In genomic region chr17:38606646-38607611, GRCh38 we compare ENCODE assay signal across 8 cellular contexts. TPM values are rescaled to one million over a fixed set of nuclear protein-coding genes. Genes with fewer than 3 reads are reported as not detected.
DNase-seq lines count a peak whose midpoint lies in the region; ATAC-seq, FAIRE-seq and TF ChIP-seq lines count a peak whose summit lies in the region.

No MANE protein-coding gene starts in this region.

- H3K4me2 ChIP-seq in HepG2 (ENCODE audit: low read depth, low read length), result peak overlapping the region; percentile 87

- H3K9me3 Mint-ChIP-seq in T-helper 2 cell treated with Interferon-gamma antibody and Interleukin-4, amounts not matched to agents 5 μg/mL and 100 μg/mL, for 36 hours, result no peaks in the 10 kb centered on the region

- H3K9me3 ChIP-seq in HepG2 (ENCODE audit: low read length) (no peaks in the 10 kb centered on the region), thyroid gland (no peaks in the 10 kb centered on the region), adrenal gland (replicated peaks in 1 of 3) (no peaks in the 10 kb centered on the region)

- H3K4me1 ChIP-seq in HepG2 (ENCODE audit: insufficient read depth, low read length), result peaks cover 89% of the 10 kb centered on the region
- H3K4me1 ChIP-seq in thyroid gland, result peaks cover 7 to 18% of the 10 kb centered on the region in 2 donors
- H3K4me1 ChIP-seq in adrenal gland (replicated peaks in 1 of 2), result peaks cover 5 to 7% of the 10 kb centered on the region in 2 donors

- H3K36me3 Mint-ChIP-seq in T-helper 2 cell treated with Interferon-gamma antibody and Interleukin-4, amounts not matched to agents 5 μg/mL and 100 μg/mL, for 36 hours (ENCODE audit: low read depth), result no peaks in the 10 kb centered on the region

- TF ChIP-seq EP300 in HepG2 (IDR thresholded peaks at IDR 0.05; ENCODE audit: low read depth in 2 of 2, low read length in 2 of 2) (no peak), HepG2 (CRISPR knock-in tag; IDR thresholded peaks at IDR 0.05; ENCODE audit: borderline replicate concordance) (no peak)

- 43% methylated on average over 24 of the region's 30 CpGs for WGBS in HepG2 (ENCODE audit: low lambda C conversion rate)
- WGBS in thyroid gland, 2 donors, result 3 to 6% methylated on average over 17 to 27 of the region's 30 CpGs
- WGBS in adrenal gland, 4 donors, result 9 to 19% (median 10%) methylated on average over 15 to 30 of the region's 30 CpGs

- in situ Hi-C loops in HepG2 (cut with HindIII; ENCODE audit: extremely low pct_ligation_motif_present, low pct_unique_long_range_greater_than_20kb), result loop anchor here (5.0 kb wide), 1 partner anchor 50 kb away; no protein-coding TSS in a partner anchor

- H3K9ac ChIP-seq in HepG2 (ENCODE audit: insufficient read depth, low read depth, low read length), result peak overlapping the region; percentile 84

- no peaks in the 10 kb centered on the region for H3K27me3 ChIP-seq in HepG2 (ENCODE audit: control insufficient read depth in 1 of 2, insufficient read depth in 2 of 2, low read length in 2 of 2)
- no peaks in the 10 kb centered on the region for H3K27me3 ChIP-seq in thyroid gland
- peaks cover 55% of the 10 kb centered on the region for H3K27me3 ChIP-seq in adrenal gland

- peaks cover 3% of the 10 kb centered on the region for H3K79me2 ChIP-seq in HepG2 (ENCODE audit: insufficient read depth, low read length)

- ATAC-seq in HepG2 (no peak), GM21526 (IDR thresholded peaks at IDR 0.05; ENCODE audit: low FRiP score, unreplicated experiment) (no peak), HG03097 (IDR thresholded peaks at IDR 0.05; ENCODE audit: low FRiP score, unreplicated experiment) (no peak)

- CTCF ChIA-PET in HepG2 (lab: Yijun Ruan, JAX; ENCODE audit: low intra/inter-chr PET ratio, low total read pairs), result interaction anchor here (0.7 to 4.9 kb wide), 13 partner anchors 8 to 125 kb away, joined by 3 to 73 read pairs (median 7); no protein-coding TSS in a partner anchor

- H3K27ac ChIP-seq in HepG2 (ENCODE audit: extremely low read length, insufficient read depth, low read length) (peak overlapping the region; percentile 88), thyroid gland (no peak overlapping the region), adrenal gland (no peak overlapping the region)

- TF ChIP-seq CTCF in HepG2 (CRISPR knock-in tag; IDR thresholded peaks at IDR 0.05) (no peak), thyroid gland (IDR thresholded peaks at IDR 0.05) (no peak), adrenal gland (IDR thresholded peaks at IDR 0.05) (no peak)

- no peak for DNase-seq in T-helper 2 cell treated with Interferon-gamma antibody and Interleukin-4, amounts not matched to agents 5 μg/mL and 100 μg/mL, for 36 hours (ENCODE audit: low spot score)
- no peak for DNase-seq in T-helper 2 cell
- peak in 51 of 58 donors; percentile 25 to 88 (median 75) for DNase-seq in anterior cingulate cortex (lab: John Stamatoyannopoulos, UW)
- no peak for DNase-seq in HepG2 (ENCODE audit: low spot score)
- DNase-seq in thyroid gland, result peak; percentile 58 to 69
- no peak for DNase-seq in adrenal gland

- H3K27me3 Mint-ChIP-seq in T-helper 2 cell treated with Interferon-gamma antibody and Interleukin-4, amounts not matched to agents 5 μg/mL and 100 μg/mL, for 36 hours (ENCODE audit: low read depth), result peaks cover 74% of the 10 kb centered on the region

- TF ChIP-seq POLR2A in HepG2 (IDR thresholded peaks at IDR 0.05; ENCODE audit: insufficient read depth in 1 of 2, low read depth in 2 of 2, low read length in 2 of 2), result peak in 1 of 2 experiments; percentile 34; a peak in 1 of 4 replicates
- no peak for TF ChIP-seq POLR2A in thyroid gland (IDR thresholded peaks at IDR 0.05)
- TF ChIP-seq POLR2A in adrenal gland (IDR thresholded peaks at IDR 0.05), result no peak

- no peak for TF ChIP-seq RAD21 in HepG2 (CRISPR knock-in tag; IDR thresholded peaks at IDR 0.05)

- peak overlapping the region; percentile 76 to 84 (median 83); a peak in 5 of 6 replicates for H3K4me3 ChIP-seq in HepG2 (replicated peaks in 1 of 3; ENCODE audit: insufficient read depth in 1 of 3, low read depth in 2 of 3, low read length in 3 of 3)
- H3K4me3 ChIP-seq in thyroid gland (replicated peaks in 1 of 3), result peak overlapping the region in 1 of 3 donors; percentile 45
- H3K4me3 ChIP-seq in adrenal gland, result peak overlapping the region in 1 of 4 donors; percentile 59

- BruUV-seq in HepG2 (replicated peaks; lab: Mats Ljungman, UMichigan), result TSS peak; percentile 78

- H3K4me3 Mint-ChIP-seq in T-helper 2 cell treated with Interferon-gamma antibody and Interleukin-4, amounts not matched to agents 5 μg/mL and 100 μg/mL, for 36 hours, result peak overlapping the region; percentile 56

- H3K4me1 Mint-ChIP-seq in T-helper 2 cell treated with Interferon-gamma antibody and Interleukin-4, amounts not matched to agents 5 μg/mL and 100 μg/mL, for 36 hours (ENCODE audit: low read depth), result peaks cover 4% of the 10 kb centered on the region

- no peaks in the 10 kb centered on the region for H3K36me3 ChIP-seq in HepG2 (replicated peaks in 1 of 2; ENCODE audit: control insufficient read depth in 1 of 2, insufficient read depth in 2 of 2, low read length in 2 of 2)
- H3K36me3 ChIP-seq in thyroid gland, result no peaks in the 10 kb centered on the region
- H3K36me3 ChIP-seq in adrenal gland (replicated peaks in 1 of 2), result no peaks in the 10 kb centered on the region

- FAIRE-seq in HepG2 (lab: Jason Lieb, UNC), result no peak

- no peak overlapping the region for H2AFZ ChIP-seq in HepG2 (ENCODE audit: low read length)

- POLR2A ChIA-PET in HepG2 (lab: Yijun Ruan, JAX), result interaction anchor here (0.5 to 13.7 kb wide), 8 partner anchors 8 to 94 kb away, joined by 4 to 208 read pairs (median 15); no protein-coding TSS in a partner anchor

- peaks cover 7% of the 10 kb centered on the region; the same call in 1 of the 2 replicates for H4K20me1 ChIP-seq in HepG2 (ENCODE audit: insufficient read depth, low read length)

- intact Hi-C loops in HepG2 (cut with micrococcal nuclease; ENCODE audit: unreplicated experiment) (loop anchor here (1.0 kb wide), 1 partner anchor 50 kb away; no protein-coding TSS in a partner anchor), thyroid gland (cut with DNase I) (loop anchor here (10.0 kb wide), 1 partner anchor 128 kb away; the partner anchor contains the start of gene CISD3), adrenal gland (cut with DNase I) (no loop called here)

- H3K27ac Mint-ChIP-seq in T-helper 2 cell treated with Interferon-gamma antibody and Interleukin-4, amounts not matched to agents 5 μg/mL and 100 μg/mL, for 36 hours, result no peak overlapping the region

TF ChIP-seq in HepG2, 621 proteins besides CTCF, POLR2A, EP300 and RAD21 (continues in another document):
- TF ChIP-seq ZNF761 (CRISPR knock-in tag; conservative IDR thresholded peaks at IDR 0.05) (no peak), RBAK (CRISPR knock-in tag; IDR thresholded peaks at IDR 0.05) (no peak), TCF7L2 (IDR thresholded peaks at IDR 0.05; ENCODE audit: low read depth, low read length) (no peak), ISX (CRISPR knock-in tag; conservative IDR thresholded peaks at IDR 0.05) (no peak), ZFX (CRISPR knock-in tag; IDR thresholded peaks at IDR 0.05; ENCODE audit: low read depth) (no peak), ZNF704 (CRISPR knock-in tag; IDR thresholded peaks at IDR 0.05; ENCODE audit: borderline replicate concordance) (no peak), CBX2 (IDR thresholded peaks at IDR 0.05; ENCODE audit: low read depth, low read length) (no peak), CBX2 (CRISPR knock-in tag; IDR thresholded peaks at IDR 0.05; ENCODE audit: low read depth) (no peak), HDAC1 (CRISPR knock-in tag; IDR thresholded peaks at IDR 0.05) (no peak), FOXP1 (IDR thresholded peaks at IDR 0.05) (no peak), FOXP1 (CRISPR knock-in tag; IDR thresholded peaks at IDR 0.05) (no peak), ZNF746 (CRISPR knock-in tag; IDR thresholded peaks at IDR 0.05) (no peak; the same call in 1 of the 2 replicates), ZBTB20 (CRISPR knock-in tag; IDR thresholded peaks at IDR 0.05; ENCODE audit: borderline replicate concordance, low read depth) (no peak)

RNA-seq across cellular contexts. Expression of gene SRCIN1, which starts 1.2 kb away (rescaled TPM):
- total RNA-seq in HepG2 (2016; rRNA removed; fragmentation: Illumina TruSeq; extraction: Trizol) (0.90 and 1.2 TPM in 2 replicates), thyroid gland (under 1 TPM; 0.54 to 0.89 (median 0.69) TPM), adrenal gland (1 to 10 TPM in 3 of 8 donors, under 1 TPM in 3, not detected in 2; 0.48 to 7.2 (median 1.6) TPM)
- total RNA-seq in HepG2 (2016; cell fraction: cytosol; rRNA removed; fragmentation: Illumina TruSeq; extraction: Trizol; ENCODE audit: low read depth), result 0.26 and 0.30 TPM in 2 replicates
- total RNA-seq in HepG2 (2016; cell fraction: insoluble cytoplasmic fraction; rRNA removed; fragmentation: Illumina TruSeq; extraction: Trizol), result 0.76 and 1.4 TPM in 2 replicates
- total RNA-seq in HepG2 (2016; cell fraction: membrane; rRNA removed; fragmentation: Illumina TruSeq; extraction: Trizol), result 0.43 and 1.00 TPM in 2 replicates
- total RNA-seq in HepG2 (2016; cell fraction: nucleus; rRNA removed; fragmentation: Illumina TruSeq; extraction: Trizol), result 2.5 and 3.1 TPM in 2 replicates
- polyA plus RNA-seq in HepG2 (2011; rRNA removed) (9.6 and 19.8 TPM in 2 replicates), adrenal gland (10 to 100 TPM in 1 of 3 donors, 1 to 10 TPM in 2; 1.0 to 33.1 (median 4.7) TPM)
- 2.9 and 4.8 TPM in 2 replicates for polyA plus RNA-seq in HepG2 (2011; cell fraction: cytosol; rRNA removed)
- 128 and 143 TPM in 2 replicates for polyA plus RNA-seq in HepG2 (2011; cell fraction: nucleus; rRNA removed)
- 9.9 and 11.0 TPM in 2 replicates for polyA plus RNA-seq in HepG2 (2012)
- polyA plus RNA-seq in HepG2 (2016; cell fraction: cytosol; fragmentation: Illumina TruSeq; extraction: Trizol; ENCODE audit: low read depth), result 0.26 and 0.32 TPM in 2 replicates
- 1.0 and 2.4 TPM in 2 replicates for polyA plus RNA-seq in HepG2 (2016; cell fraction: insoluble cytoplasmic fraction; fragmentation: Illumina TruSeq; extraction: Trizol; ENCODE audit: low read depth)
- polyA plus RNA-seq in HepG2 (2016; cell fraction: membrane; fragmentation: Illumina TruSeq; extraction: Trizol; ENCODE audit: low read depth), result 0.64 and 0.68 TPM in 2 replicates
- 13.9 and 14.2 TPM in 2 replicates for polyA plus RNA-seq in HepG2 (2016; cell fraction: nucleus; fragmentation: Illumina TruSeq; extraction: Trizol; ENCODE audit: insufficient read depth, low read depth)
- polyA minus RNA-seq in HepG2 (2011; rRNA and poly(A)+ RNA removed; ENCODE audit: low replicate concordance), result 2.4 and 22.5 TPM in 2 replicates
- 5.7 and 10.1 TPM in 2 replicates for polyA minus RNA-seq in HepG2 (2011; cell fraction: cytosol; rRNA and poly(A)+ RNA removed)
- polyA minus RNA-seq in HepG2 (2011; cell fraction: nucleus; rRNA and poly(A)+ RNA removed), result 22.4 and 24.7 TPM in 2 replicates

Comparison
In these comparisons a context has a peak if more than half of its experiments do, and no peak if none do; other contexts are left out.
1. DNase-seq: peak in anterior cingulate cortex (51 of 58) and thyroid gland (2 of 2); none in T-helper 2 cell treated with Interferon-gamma antibody and Interleukin-4, amounts not matched to agents 5 μg/mL and 100 μg/mL, for 36 hours (single experiment), T-helper 2 cell (0 of 5), HepG2 (single experiment) and adrenal gland (0 of 7).
2. intact Hi-C loops: an anchor here in HepG2 (1.0 kb wide) and thyroid gland (10.0 kb wide); none called in adrenal gland.